In genomic region chr4:37666625-37667071, GRCh38 we compare ENCODE assay signal across 8 cellular contexts. TPM values are rescaled to one million over a fixed set of nuclear protein-coding genes. Genes with fewer than 3 reads are reported as not detected.
DNase-seq lines count a peak whose midpoint lies in the region; TF ChIP-seq lines count a peak whose summit lies in the region.

No MANE protein-coding gene starts in this region.

- TF ChIP-seq POLR2A in ovary (IDR thresholded peaks at IDR 0.05), result no peak

- peaks cover 21% of the 10 kb centered on the region for H3K4me1 Mint-ChIP-seq in mesothelial cell of epicardium

- intact Hi-C loops in ovary (cut with DNase I), result no loop called here

- H3K36me3 Mint-ChIP-seq in mesothelial cell of epicardium, result no peaks in the 10 kb centered on the region

- peak; percentile 19 for TF ChIP-seq EP300 in ovary (IDR thresholded peaks at IDR 0.05)

- peak; percentile 50 for DNase-seq in stimulated activated CD4-positive, alpha-beta T cell treated with anti-CD3 and anti-CD28 coated beads, Interleukin-15, amount 100 ng/mL, for 24 hours
- DNase-seq in stimulated activated CD4-positive, alpha-beta T cell treated with anti-CD3 and anti-CD28 coated beads, Interleukin-2, amount 100 ng/mL, for 48 hours, result no peak
- peak; percentile 72 for DNase-seq in SW480 (ENCODE audit: low spot score)
- DNase-seq in epithelial cell of proximal tubule (ENCODE audit: low read depth), result peak; percentile 97
- no peak for DNase-seq in ovary
- no peak for DNase-seq in mesothelial cell of epicardium (ENCODE audit: low spot score in 2 of 2, unreplicated experiment in 2 of 2)
- no peak for DNase-seq in NCI-H748 treated with DMSO at 0.1 percent for 48 hours (lab: John Stamatoyannopoulos, UW)
- no peak for DNase-seq in foreskin melanocyte

- no peaks in the 10 kb centered on the region for H3K9me3 Mint-ChIP-seq in mesothelial cell of epicardium

- peaks cover 15% of the 10 kb centered on the region for H3K4me1 ChIP-seq in ovary (ENCODE audit: insufficient read depth)

- 51 to 58% (median 57%) methylated on average over 6 of the region's 6 CpGs for WGBS in ovary, 3 donors

- H3K27me3 Mint-ChIP-seq in mesothelial cell of epicardium (ENCODE audit: low read depth), result no peaks in the 10 kb centered on the region

- no peak overlapping the region for H3K27ac Mint-ChIP-seq in mesothelial cell of epicardium

- no peaks in the 10 kb centered on the region for H3K9me3 ChIP-seq in ovary

- H3K36me3 ChIP-seq in ovary, result no peaks in the 10 kb centered on the region

- H3K27ac ChIP-seq in ovary, result no peak overlapping the region

- H3K4me3 ChIP-seq in epithelial cell of proximal tubule (ENCODE audit: low read depth, low read length) (no peak overlapping the region), ovary (no peak overlapping the region)

- TF ChIP-seq CTCF in epithelial cell of proximal tubule (conservative IDR thresholded peaks at IDR 0.05; ENCODE audit: low read depth, low read length), result peak; percentile 59
- TF ChIP-seq CTCF in ovary (IDR thresholded peaks at IDR 0.05), result no peak
- TF ChIP-seq CTCF in mesothelial cell of epicardium (IDR thresholded peaks at IDR 0.05; ENCODE audit: unreplicated experiment), result no peak

- no peaks in the 10 kb centered on the region for H3K27me3 ChIP-seq in ovary

- H3K4me3 Mint-ChIP-seq in mesothelial cell of epicardium, result no peak overlapping the region

RNA-seq across cellular contexts. Expression of gene RELL1, which starts 19.5 kb away (rescaled TPM):
- total RNA-seq in epithelial cell of proximal tubule, result 45.8 and 69.7 TPM in 2 replicates
- 10 to 100 TPM; 21.3 to 31.4 (median 24.4) TPM for total RNA-seq in ovary
- polyA plus RNA-seq in ovary, result 1 to 10 TPM; 4.1 to 7.4 TPM
- total RNA-seq in mesothelial cell of epicardium, result 11.3 to 11.7 TPM (median 11.4 TPM) in 3 replicates

Comparison
In these comparisons a context has a peak if more than half of its experiments do, and no peak if none do; other contexts are left out.
1. DNase-seq: peak in stimulated activated CD4-positive, alpha-beta T cell treated with anti-CD3 and anti-CD28 coated beads, Interleukin-15, amount 100 ng/mL, for 24 hours (single experiment), SW480 (single experiment) and epithelial cell of proximal tubule (single experiment); none in stimulated activated CD4-positive, alpha-beta T cell treated with anti-CD3 and anti-CD28 coated beads, Interleukin-2, amount 100 ng/mL, for 48 hours (0 of 2), ovary (0 of 5), mesothelial cell of epicardium (0 of 2), NCI-H748 treated with DMSO at 0.1 percent for 48 hours (single experiment) and foreskin melanocyte (single experiment).